Comparison of ENCODE assay signal across 37 cellular contexts in genomic region chr6:49801525-49801924, GRCh38. TPM values are rescaled to one million over a fixed set of nuclear protein-coding genes. Genes with fewer than 3 reads are reported as not detected.
"Had no signal": no experiment of that assay in that cellular context is flagged by ENCODE, and none has a peak within 500 bp of the region (broad histone marks: within the 10 kb centered on the region; RNA-seq: fewer than 3 reads in every experiment).

No MANE protein-coding gene starts in this region.

- H3K4me3 ChIP-seq: MG63 had no signal

- H3K9me3 ChIP-seq: MG63 had no signal

- H3K27ac ChIP-seq: KMS-11 had no signal

- H3K27me3 ChIP-seq: MG63 had no signal

- H3K36me3 ChIP-seq: MG63 had no signal

- H3K9ac ChIP-seq: KMS-11 had no signal

- H3K4me2 ChIP-seq: KMS-11 had no signal

- DNase-seq: Karpas-422, Kasumi-1, MG63, MM.1S, MV-4-11, NCI-H1048, NCI-H1092, NCI-H1092 treated with DMSO at 0.1 percent for 48 hours, NCI-H1105, NCI-H1105 treated with DMSO at 0.1 percent for 48 hours, NCI-H1417 treated with DMSO at 0.1 percent for 48 hours, NCI-H1436, NCI-H1436 treated with DMSO at 0.1 percent for 48 hours, NCI-H146, NCI-H1694, NCI-H1694 treated with DMSO at 0.1 percent for 48 hours, NCI-H187, NCI-H187 treated with DMSO at 0.1 percent for 48 hours, NCI-H1930, NCI-H2029, NCI-H2029 treated with DMSO at 0.1 percent for 48 hours, NCI-H2081, NCI-H2081 treated with DMSO at 0.1 percent for 48 hours, NCI-H2107, NCI-H2171, NCI-H2171 treated with DMSO at 0.1 percent for 48 hours, NCI-H2227 treated with DMSO at 0.1 percent for 48 hours, NCI-H226, NCI-H345, NCI-H446, NCI-H446 treated with DMSO at 0.1 percent for 48 hours, NCI-H524 had no signal

RNA-seq across cellular contexts. Expression of gene PGK2, which starts 14.4 kb away (rescaled TPM):
- total RNA-seq: LHCN-M2, M059J, MCF 10A, NCI-H460 had no signal

RNA-seq across cellular contexts. Expression of gene CRISP3, which starts 57.3 kb away (rescaled TPM):
- total RNA-seq: LHCN-M2, M059J, MCF 10A, NCI-H460 had no signal
